27 cellular contexts compared by ENCODE assay signal in genomic region chr1:181327796-181328195, GRCh38.
"Had no signal": no experiment of that assay in that cellular context is flagged by ENCODE, and none has a peak within 500 bp of the region (broad histone marks: within the 10 kb centered on the region; RNA-seq: fewer than 3 reads in every experiment).

No MANE protein-coding gene starts in this region.

- H3K27me3 Mint-ChIP-seq: activated CD4-positive, alpha-beta T cell treated with anti-CD3 and anti-CD28 coated beads for 36 hours; activated naive CD4-positive, alpha-beta T cell treated with anti-CD3 and anti-CD28 coated beads, Interleukin-2, amount 50 U/mL, for 24 hours had no signal

- FAIRE-seq: astrocyte, colon had no signal

- H3K4me3 ChIP-seq: esophagus muscularis mucosa, gastroesophageal sphincter had no signal

- H3K36me3 Mint-ChIP-seq: activated naive CD4-positive, alpha-beta T cell treated with anti-CD3 and anti-CD28 coated beads, Interleukin-2, amount 50 U/mL, for 24 hours had no signal

- H3K27me3 ChIP-seq: brain microvascular endothelial cell, esophagus muscularis mucosa, gastroesophageal sphincter had no signal

- H3K9me3 Mint-ChIP-seq: activated CD4-positive, alpha-beta memory T cell treated with anti-CD3 and anti-CD28 coated beads, Interleukin-2, amount 10 ng/mL, durations not matched to agents 7 days and 5 days; activated CD4-positive, alpha-beta T cell treated with anti-CD3 and anti-CD28 coated beads, Interleukin-2, amount 10 ng/mL, durations not matched to agents 24 days and 14 days; activated naive CD4-positive, alpha-beta T cell treated with anti-CD3 and anti-CD28 coated beads for 36 hours; activated naive CD4-positive, alpha-beta T cell treated with anti-CD3 and anti-CD28 coated beads, Interleukin-2, amount 50 U/mL, for 24 hours; activated T-helper 1 cell treated with anti-CD3 and anti-CD28 coated beads, Interleukin-12 subunit alpha, Interleukin-12 subunit beta, Interleukin-2, Interleukin-4 antibody, amounts not matched to agents 30 ng/mL and 10 ng/mL and 1 ng/mL, durations not matched to agents 14 hours and 24 hours and 36 hours; activated T-helper 2 cell treated with anti-CD3 and anti-CD28 coated beads, Interferon-gamma antibody, Interleukin-2, Interleukin-4, amounts not matched to agents 10 μg/mL and 5 μg/mL and 100 μg/mL, durations not matched to agents 14 hours and 24 hours and 36 hours; effector memory CD8-positive, alpha-beta T cell had no signal

- DNase-seq: activated CD4-positive, alpha-beta memory T cell treated with anti-CD3 and anti-CD28 coated beads, Interleukin-2, amount 10 ng/mL, durations not matched to agents 7 days and 5 days; activated CD4-positive, alpha-beta T cell treated with anti-CD3 and anti-CD28 coated beads for 36 hours; activated CD4-positive, alpha-beta T cell treated with anti-CD3 and anti-CD28 coated beads, Interleukin-2, amount 10 ng/mL, durations not matched to agents 24 days and 14 days; activated CD4-positive, CD25-positive, alpha-beta regulatory T cell; activated CD4-positive, CD25-positive, alpha-beta regulatory T cell treated with anti-CD3 and anti-CD28 coated beads, Interleukin-2, amount 50 U/mL, for 72 hours; activated effector memory CD4-positive, alpha-beta T cell treated with anti-CD3 and anti-CD28 coated beads, Interleukin-2, amount 50 U/mL, for 16 hours; activated naive CD4-positive, alpha-beta T cell treated with anti-CD3 and anti-CD28 coated beads for 36 hours; activated T-cell treated with anti-CD3 and anti-CD28 coated beads, Interleukin-2, amount 50 U/mL, for 1 hour; activated T-cell treated with anti-CD3 and anti-CD28 coated beads, Interleukin-2, amount 50 U/mL, for 48 hours; amniotic stem cell; anterior cingulate cortex; brain microvascular endothelial cell; caudate nucleus; cortex of kidney; dermis blood vessel endothelial cell; effector CD4-positive, alpha-beta T cell; effector memory CD8-positive, alpha-beta T cell; erythroblast; foreskin melanocyte; T-helper 2 cell had no signal

- ATAC-seq: activated CD4-positive, alpha-beta T cell treated with anti-CD3 and anti-CD28 coated beads for 36 hours; effector memory CD8-positive, alpha-beta T cell; gastroesophageal sphincter had no signal

- H3K27ac Mint-ChIP-seq: activated CD4-positive, alpha-beta memory T cell treated with anti-CD3 and anti-CD28 coated beads, Interleukin-2, amount 10 ng/mL, durations not matched to agents 7 days and 5 days; activated CD4-positive, alpha-beta T cell treated with anti-CD3 and anti-CD28 coated beads for 36 hours; activated CD4-positive, alpha-beta T cell treated with anti-CD3 and anti-CD28 coated beads, Interleukin-2, amount 10 ng/mL, durations not matched to agents 24 days and 14 days; activated naive CD4-positive, alpha-beta T cell treated with anti-CD3 and anti-CD28 coated beads for 36 hours; activated naive CD4-positive, alpha-beta T cell treated with anti-CD3 and anti-CD28 coated beads, Interleukin-2, amount 50 U/mL, for 24 hours; activated T-helper 1 cell treated with anti-CD3 and anti-CD28 coated beads, Interleukin-12 subunit alpha, Interleukin-12 subunit beta, Interleukin-2, Interleukin-4 antibody, amounts not matched to agents 30 ng/mL and 10 ng/mL and 1 ng/mL, durations not matched to agents 14 hours and 24 hours and 36 hours; activated T-helper 2 cell treated with anti-CD3 and anti-CD28 coated beads, Interferon-gamma antibody, Interleukin-2, Interleukin-4, amounts not matched to agents 10 μg/mL and 5 μg/mL and 100 μg/mL, durations not matched to agents 14 hours and 24 hours and 36 hours; effector memory CD8-positive, alpha-beta T cell had no signal

- H3K36me3 ChIP-seq: brain microvascular endothelial cell, esophagus muscularis mucosa, gastroesophageal sphincter had no signal

- H3K4me3 Mint-ChIP-seq: activated CD4-positive, alpha-beta memory T cell treated with anti-CD3 and anti-CD28 coated beads, Interleukin-2, amount 10 ng/mL, durations not matched to agents 7 days and 5 days; activated CD4-positive, alpha-beta T cell treated with anti-CD3 and anti-CD28 coated beads for 36 hours; activated CD4-positive, alpha-beta T cell treated with anti-CD3 and anti-CD28 coated beads, Interleukin-2, amount 10 ng/mL, durations not matched to agents 24 days and 14 days; activated naive CD4-positive, alpha-beta T cell treated with anti-CD3 and anti-CD28 coated beads for 36 hours; activated naive CD4-positive, alpha-beta T cell treated with anti-CD3 and anti-CD28 coated beads, Interleukin-2, amount 50 U/mL, for 24 hours; activated T-helper 1 cell treated with anti-CD3 and anti-CD28 coated beads, Interleukin-12 subunit alpha, Interleukin-12 subunit beta, Interleukin-2, Interleukin-4 antibody, amounts not matched to agents 30 ng/mL and 10 ng/mL and 1 ng/mL, durations not matched to agents 14 hours and 24 hours and 36 hours; effector memory CD8-positive, alpha-beta T cell had no signal
